ENCODE assay signal across 21 cellular contexts in the genomic region with DNA sequence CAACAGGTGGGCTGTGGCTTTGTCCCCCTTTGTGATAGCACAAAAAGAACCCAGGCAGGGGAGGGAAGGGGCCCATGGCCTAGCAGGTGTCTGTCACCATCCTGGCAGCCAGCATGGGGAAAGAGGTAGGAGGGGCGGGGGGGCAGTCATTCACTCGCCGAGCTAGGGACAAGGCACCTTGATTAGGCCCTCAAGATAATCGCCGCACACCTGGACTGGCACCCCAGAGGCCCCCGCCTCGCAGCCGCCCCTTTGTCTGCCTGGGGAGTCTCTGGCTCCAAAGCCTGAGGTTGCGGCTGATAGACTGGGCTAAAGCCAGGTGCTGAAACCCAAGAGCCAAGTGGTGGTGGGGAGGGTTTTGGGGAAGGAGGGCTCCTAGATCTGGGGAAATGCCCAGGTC.
"Had no signal": no experiment of that assay in that cellular context is flagged by ENCODE, and none has a peak within 500 bp of the region (broad histone marks: within the 10 kb centered on the region; RNA-seq: fewer than 3 reads in every experiment).

No MANE protein-coding gene starts in this region.

- H3K27ac Mint-ChIP-seq: activated CD4-positive, alpha-beta T cell treated with anti-CD3 and anti-CD28 coated beads, Interleukin-2, amount 10 ng/mL, durations not matched to agents 24 days and 14 days; activated CD8-positive, alpha-beta T cell treated with anti-CD3 and anti-CD28 coated beads for 36 hours; activated naive CD8-positive, alpha-beta T cell; dendritic cell treated with granulocyte-macrophage colony-stimulating factor and Interleukin-4, amounts not matched to agents 40 ng/mL and 50 ng/mL, for 4 days; nephron progenitor cell; progenitor cell of endocrine pancreas; stimulated activated naive CD8-positive, alpha-beta T cell treated with anti-CD3 and anti-CD28 coated beads, Interleukin-15, amount 100 ng/mL, for 72 hours had no signal

- H3K27me3 Mint-ChIP-seq: activated CD4-positive, alpha-beta T cell treated with anti-CD3 and anti-CD28 coated beads, Interleukin-2, amount 10 ng/mL, durations not matched to agents 24 days and 14 days; activated naive CD8-positive, alpha-beta T cell; dendritic cell treated with granulocyte-macrophage colony-stimulating factor and Interleukin-4, amounts not matched to agents 40 ng/mL and 50 ng/mL, for 4 days; stimulated activated naive CD8-positive, alpha-beta T cell treated with anti-CD3 and anti-CD28 coated beads, Interleukin-15, amount 100 ng/mL, for 72 hours had no signal

- H3K4me3 Mint-ChIP-seq: activated CD4-positive, alpha-beta T cell treated with anti-CD3 and anti-CD28 coated beads, Interleukin-2, amount 10 ng/mL, durations not matched to agents 24 days and 14 days; activated CD8-positive, alpha-beta T cell treated with anti-CD3 and anti-CD28 coated beads for 36 hours; activated naive CD8-positive, alpha-beta T cell; dendritic cell treated with granulocyte-macrophage colony-stimulating factor and Interleukin-4, amounts not matched to agents 40 ng/mL and 50 ng/mL, for 4 days; nephron progenitor cell; stimulated activated naive CD8-positive, alpha-beta T cell treated with anti-CD3 and anti-CD28 coated beads, Interleukin-15, amount 100 ng/mL, for 72 hours had no signal

- H3K9me3 Mint-ChIP-seq: activated CD4-positive, alpha-beta T cell treated with anti-CD3 and anti-CD28 coated beads, Interleukin-2, amount 10 ng/mL, durations not matched to agents 24 days and 14 days; activated CD8-positive, alpha-beta T cell treated with anti-CD3 and anti-CD28 coated beads for 36 hours; dendritic cell treated with granulocyte-macrophage colony-stimulating factor and Interleukin-4, amounts not matched to agents 40 ng/mL and 50 ng/mL, for 4 days; nephron progenitor cell; stimulated activated naive CD8-positive, alpha-beta T cell treated with anti-CD3 and anti-CD28 coated beads, Interleukin-15, amount 100 ng/mL, for 72 hours had no signal

- H3K4me3 ChIP-seq: esophagus muscularis mucosa, gastroesophageal sphincter, heart right ventricle, left lung, right atrium auricular region, skin epidermis had no signal

- H3K27ac ChIP-seq: esophagus muscularis mucosa, gastroesophageal sphincter, heart right ventricle, left lung, right atrium auricular region, skin epidermis had no signal

- H3K27me3 ChIP-seq: heart right ventricle, right atrium auricular region had no signal

- H3K4me1 Mint-ChIP-seq: activated CD4-positive, alpha-beta T cell treated with anti-CD3 and anti-CD28 coated beads, Interleukin-2, amount 10 ng/mL, durations not matched to agents 24 days and 14 days; stimulated activated naive CD8-positive, alpha-beta T cell treated with anti-CD3 and anti-CD28 coated beads, Interleukin-15, amount 100 ng/mL, for 72 hours had no signal

- H3K9me3 ChIP-seq: esophagus muscularis mucosa, gastroesophageal sphincter, heart right ventricle, left lung, right atrium auricular region had no signal

- DNase-seq: activated CD4-positive, alpha-beta T cell treated with anti-CD3 and anti-CD28 coated beads, Interleukin-2, amount 10 ng/mL, durations not matched to agents 24 days and 14 days; activated CD8-positive, alpha-beta T cell treated with anti-CD3 and anti-CD28 coated beads for 36 hours; activated gamma-delta T cell; activated T-cell treated with anti-CD3 and anti-CD28 coated beads, Interleukin-2, amount 50 U/mL, for 1 hour; effector CD8-positive, alpha-beta T cell; heart right ventricle; left lung; mammary epithelial cell; nephron progenitor cell; stimulated activated CD4-positive, alpha-beta T cell treated with anti-CD3 and anti-CD28 coated beads, Interleukin-15, amount 100 ng/mL, for 24 hours; stimulated activated CD4-positive, alpha-beta T cell treated with anti-CD3 and anti-CD28 coated beads, Interleukin-2, amount 100 ng/mL, for 48 hours; stimulated activated naive CD8-positive, alpha-beta T cell treated with anti-CD3 and anti-CD28 coated beads, Interleukin-15, amount 100 ng/mL, for 72 hours; T1000; trophoblast cell had no signal

- H3K4me1 ChIP-seq: esophagus muscularis mucosa, gastroesophageal sphincter, left lung, right atrium auricular region had no signal

- ATAC-seq: activated CD8-positive, alpha-beta T cell treated with anti-CD3 and anti-CD28 coated beads for 36 hours; gastroesophageal sphincter; heart right ventricle; left lung; stimulated activated naive CD8-positive, alpha-beta T cell treated with anti-CD3 and anti-CD28 coated beads, Interleukin-15, amount 100 ng/mL, for 72 hours had no signal

- H3K36me3 Mint-ChIP-seq: activated naive CD8-positive, alpha-beta T cell had no signal

- H3K36me3 ChIP-seq: esophagus muscularis mucosa, gastroesophageal sphincter, heart right ventricle, left lung, right atrium auricular region had no signal
